ENCODE assay signal across 9 cellular contexts in genomic region chr1:31476891-31477846, GRCh38.
DNase-seq lines count a peak whose midpoint lies in the region; ATAC-seq and TF ChIP-seq lines count a peak whose summit lies in the region.
"Had no signal": no experiment of that assay in that cellular context is flagged by ENCODE, and none has a peak within 500 bp of the region (broad histone marks: within the 10 kb centered on the region; RNA-seq: fewer than 3 reads in every experiment).

No MANE protein-coding gene starts in this region.

- intact Hi-C loops in Right ventricle myocardium inferior (cut with DNase I) = no loop called here

- ATAC-seq in GM18861 (IDR thresholded peaks at IDR 0.05; ENCODE audit: unreplicated experiment) (peak; percentile 66), HG03066 (IDR thresholded peaks at IDR 0.05; ENCODE audit: low read depth, unreplicated experiment) (peak; percentile 62), HG02973 (IDR thresholded peaks at IDR 0.05; ENCODE audit: unreplicated experiment) (no peak), Right ventricle myocardium inferior (no peak)
- ATAC-seq: naive thymus-derived CD8-positive, alpha-beta T cell had no signal

- H3K9me3 Mint-ChIP-seq in neural crest cell = peaks cover 9% of the 10 kb centered on the region

- DNase-seq in NCI-H774 (lab: John Stamatoyannopoulos, UW) = peak; percentile 65
- DNase-seq in neural crest cell (ENCODE audit: low read depth, low spot score) = peak; percentile 3
- DNase-seq in ecto neural progenitor cell (ENCODE audit: low spot score) = no peak
- DNase-seq in stimulated activated CD4-positive, alpha-beta T cell treated with anti-CD3 and anti-CD28 coated beads, Interleukin-12 subunit alpha, Interleukin-12 subunit beta, amount 100 ng/mL, for 4 hours = no peak
- DNase-seq in Right ventricle myocardium inferior (ENCODE audit: missing footprints) = no peak
- DNase-seq: naive thymus-derived CD8-positive, alpha-beta T cell had no signal

- H3K27ac Mint-ChIP-seq in neural crest cell (ENCODE audit: unreplicated experiment) = peak overlapping the region; percentile 15

- no peaks in the 10 kb centered on the region for H3K36me3 Mint-ChIP-seq in neural crest cell (ENCODE audit: low read depth)

- TF ChIP-seq CTCF in neural crest cell (conservative IDR thresholded peaks at IDR 0.05) = no peak

- peaks cover 12% of the 10 kb centered on the region for H3K4me1 Mint-ChIP-seq in neural crest cell

- no peak overlapping the region for H3K4me3 Mint-ChIP-seq in neural crest cell
- H3K4me3 Mint-ChIP-seq: naive thymus-derived CD8-positive, alpha-beta T cell had no signal

- H3K27me3 Mint-ChIP-seq in neural crest cell (ENCODE audit: low read depth) = no peaks in the 10 kb centered on the region

Comparison
In these comparisons a context has a peak if more than half of its experiments do, and no peak if none do; other contexts are left out.
1. ATAC-seq: peak in GM18861 (single experiment) and HG03066 (single experiment); none in HG02973 (single experiment) and Right ventricle myocardium inferior (single experiment).
2. DNase-seq: peak in NCI-H774 (single experiment) and neural crest cell (single experiment); none in ecto neural progenitor cell (single experiment), stimulated activated CD4-positive, alpha-beta T cell treated with anti-CD3 and anti-CD28 coated beads, Interleukin-12 subunit alpha, Interleukin-12 subunit beta, amount 100 ng/mL, for 4 hours (single experiment) and Right ventricle myocardium inferior (single experiment).